Comparison of ENCODE assay signal across 26 cellular contexts in genomic region chr14:52089208-52089607, GRCh38. TPM values are rescaled to one million over a fixed set of nuclear protein-coding genes. Genes with fewer than 3 reads are reported as not detected.
"Had no signal": no experiment of that assay in that cellular context is flagged by ENCODE, and none has a peak within 500 bp of the region (broad histone marks: within the 10 kb centered on the region; RNA-seq: fewer than 3 reads in every experiment).

No MANE protein-coding gene starts in this region.

- H3K36me3 ChIP-seq: ascending aorta, ovary, stomach, thyroid gland, upper lobe of left lung, vagina, WERI-Rb-1 had no signal

- H3K9me3 ChIP-seq: ascending aorta, ovary, thyroid gland, vagina had no signal

- DNase-seq: activated CD4-positive, alpha-beta T cell treated with anti-CD3 and anti-CD28 coated beads for 48 hours; activated CD4-positive, alpha-beta T cell treated with anti-CD3 and anti-CD28 coated beads, Interleukin-2, amount 50 U/mL, for 48 hours; activated CD8-positive, alpha-beta memory T cell treated with anti-CD3 and anti-CD28 coated beads for 24 hours; activated effector memory CD4-positive, alpha-beta T cell treated with anti-CD3 and anti-CD28 coated beads, Interleukin-2, amount 50 U/mL, for 16 hours; activated naive CD4-positive, alpha-beta T cell treated with anti-CD3 and anti-CD28 coated beads for 36 hours; activated naive CD8-positive, alpha-beta T cell treated with anti-CD3 and anti-CD28 coated beads for 36 hours; activated T-cell treated with anti-CD3 and anti-CD28 coated beads, Interleukin-2, amount 50 U/mL, for 1 hour; cortex of kidney; effector memory CD8-positive, alpha-beta T cell; foreskin fibroblast; naive B cell; stimulated activated CD4-positive, alpha-beta T cell treated with anti-CD3 and anti-CD28 coated beads, Interleukin-1b, Interleukin-23, amount 100 ng/mL, for 48 hours; stimulated activated naive B cell treated with anti-CD40 and anti-IgM and Interleukin-4, amounts not matched to agents 10 μg/mL and 1 μg/mL and 100 μg/mL, for 72 hours; stomach; SW 1271; T-helper 9 cell; thyroid gland; upper lobe of left lung; WERI-Rb-1 had no signal

- ATAC-seq: activated CD4-positive, CD25-positive, alpha-beta regulatory T cell treated with anti-CD3 and anti-CD28 coated beads, Interleukin-2, amount 50 U/mL, for 24 hours; effector memory CD8-positive, alpha-beta T cell; esophagus mucosa; stimulated activated naive B cell treated with anti-CD40 and anti-IgM and Interleukin-4, amounts not matched to agents 10 μg/mL and 1 μg/mL and 100 μg/mL, for 72 hours had no signal

- H3K27ac ChIP-seq: ascending aorta, ovary, stomach, thyroid gland, upper lobe of left lung, vagina, WERI-Rb-1 had no signal

- H3K4me1 ChIP-seq: ascending aorta, stomach, upper lobe of left lung, vagina had no signal

- H3K4me3 ChIP-seq: ascending aorta, ovary, smooth muscle cell, stomach, thyroid gland, upper lobe of left lung, vagina had no signal

- H3K27me3 ChIP-seq: ascending aorta, ovary, stomach, thyroid gland, upper lobe of left lung, vagina had no signal

- FAIRE-seq: islet of Langerhans had no signal

RNA-seq across cellular contexts. Expression of gene NID2, which starts 20.3 kb away (rescaled TPM):
- total RNA-seq: activated naive CD4-positive, alpha-beta T cell treated with anti-CD3 and anti-CD28 coated beads for 36 hours; activated naive CD8-positive, alpha-beta T cell treated with anti-CD3 and anti-CD28 coated beads for 36 hours had no signal
